Comparison of ENCODE assay signal across 8 cellular contexts in the genomic region with DNA sequence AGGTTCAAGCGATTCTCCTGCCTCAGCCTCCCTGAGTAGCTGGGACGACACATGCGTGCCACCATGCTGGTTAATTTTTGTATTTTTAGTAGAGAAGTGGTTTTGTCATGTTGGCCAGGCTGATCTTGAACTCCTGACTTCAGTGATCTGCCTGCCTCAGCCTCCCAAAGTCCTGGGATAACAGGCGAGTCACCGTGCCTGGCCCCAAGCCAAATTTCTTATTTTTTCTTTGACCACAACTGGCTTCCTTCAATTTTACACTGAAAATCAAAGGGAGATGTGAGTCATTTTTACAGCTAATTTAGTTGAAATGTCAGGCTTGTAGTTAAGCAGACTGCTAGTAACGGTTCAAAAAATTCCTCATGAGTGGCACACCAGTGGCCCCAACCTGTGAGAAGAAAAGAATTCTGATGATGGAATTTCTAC. TPM values are rescaled to one million over a fixed set of nuclear protein-coding genes. Genes with fewer than 3 reads are reported as not detected.
DNase-seq lines count a peak whose midpoint lies in the region; ATAC-seq, FAIRE-seq and TF ChIP-seq lines count a peak whose summit lies in the region.

No MANE protein-coding gene starts in this region.

- no peak for FAIRE-seq in pancreas (lab: Jason Lieb, UNC)

- H3K9me3 Mint-ChIP-seq in natural killer cell treated with Interleukin-12 subunit alpha and Interleukin-12 subunit beta and Interleukin-15 and Interleukin-18, amount 100 ng/mL, for 72 hours: no peaks in the 10 kb centered on the region

- no peaks in the 10 kb centered on the region for H3K36me3 Mint-ChIP-seq in natural killer cell treated with Interleukin-12 subunit alpha and Interleukin-12 subunit beta and Interleukin-15 and Interleukin-18, amount 100 ng/mL, for 72 hours

- H3K27me3 ChIP-seq in pancreas: no peaks in the 10 kb centered on the region

- no peak for TF ChIP-seq CTCF in pancreas (IDR thresholded peaks at IDR 0.05)

- ATAC-seq in pancreas (peak in 3 of 4 donors; percentile 9 to 23 (median 23)), GM18907 (IDR thresholded peaks at IDR 0.05; ENCODE audit: unreplicated experiment) (no peak)
- no peak for ATAC-seq in natural killer cell treated with Interleukin-12 subunit alpha and Interleukin-12 subunit beta and Interleukin-15 and Interleukin-18, amount 100 ng/mL, for 72 hours

- H3K27ac ChIP-seq in pancreas: no peak overlapping the region

- H3K4me1 Mint-ChIP-seq in natural killer cell treated with Interleukin-12 subunit alpha and Interleukin-12 subunit beta and Interleukin-15 and Interleukin-18, amount 100 ng/mL, for 72 hours (ENCODE audit: low read depth in 2 of 2): peaks cover 30 to 33% of the 10 kb centered on the region in 2 donors

- H3K27me3 Mint-ChIP-seq in natural killer cell treated with Interleukin-12 subunit alpha and Interleukin-12 subunit beta and Interleukin-15 and Interleukin-18, amount 100 ng/mL, for 72 hours: no peaks in the 10 kb centered on the region

- H3K27ac Mint-ChIP-seq in natural killer cell treated with Interleukin-12 subunit alpha and Interleukin-12 subunit beta and Interleukin-15 and Interleukin-18, amount 100 ng/mL, for 72 hours: no peak overlapping the region

- no peaks in the 10 kb centered on the region for H3K36me3 ChIP-seq in pancreas

- DNase-seq in COLO829 (ENCODE audit: low spot score) (peak; percentile 82), NCI-H226 (peak; percentile 99), amniotic epithelial cell (ENCODE audit: low read depth) (peak; percentile 95), pancreas (no peak), NCI-H1105 (lab: John Stamatoyannopoulos, UW) (no peak), DMS79 treated with DMSO at 0.1 percent for 48 hours (lab: John Stamatoyannopoulos, UW) (no peak)
- no peak for DNase-seq in natural killer cell treated with Interleukin-12 subunit alpha and Interleukin-12 subunit beta and Interleukin-15 and Interleukin-18, amount 100 ng/mL, for 72 hours (ENCODE audit: low spot score)

- H3K4me3 ChIP-seq in pancreas: no peak overlapping the region

- H3K4me3 Mint-ChIP-seq in natural killer cell treated with Interleukin-12 subunit alpha and Interleukin-12 subunit beta and Interleukin-15 and Interleukin-18, amount 100 ng/mL, for 72 hours: no peak overlapping the region

- peaks cover 0 to 2% (median 0%) of the 10 kb centered on the region in 3 donors for H3K4me1 ChIP-seq in pancreas

- intact Hi-C loops in pancreas (cut with DNase I): no loop called here

- H3K9me3 ChIP-seq in pancreas: no peaks in the 10 kb centered on the region

- 68 to 78% methylated on average over 6 of the region's 6 CpGs for WGBS in pancreas, 2 donors

RNA-seq across cellular contexts. Expression of gene RNF216, which starts 7.8 kb away (rescaled TPM):
- 10 to 100 TPM; 11.7 to 18.2 (median 14.7) TPM for total RNA-seq in pancreas
- 1 to 10 TPM; 8.1 to 8.8 TPM for polyA plus RNA-seq in pancreas
- total RNA-seq in natural killer cell treated with Interleukin-12 subunit alpha and Interleukin-12 subunit beta and Interleukin-15 and Interleukin-18, amount 100 ng/mL, for 72 hours: 10 to 100 TPM; 38.4 to 52.3 TPM

Comparison
In these comparisons a context has a peak if more than half of its experiments do, and no peak if none do; other contexts are left out.
1. DNase-seq: peak in COLO829 (single experiment), NCI-H226 (single experiment) and amniotic epithelial cell (single experiment); none in pancreas (0 of 6), NCI-H1105 (single experiment), natural killer cell treated with Interleukin-12 subunit alpha and Interleukin-12 subunit beta and Interleukin-15 and Interleukin-18, amount 100 ng/mL, for 72 hours (single experiment) and DMS79 treated with DMSO at 0.1 percent for 48 hours (single experiment).
2. ATAC-seq: peak in pancreas (3 of 4); none in GM18907 (single experiment) and natural killer cell treated with Interleukin-12 subunit alpha and Interleukin-12 subunit beta and Interleukin-15 and Interleukin-18, amount 100 ng/mL, for 72 hours (0 of 2).